19 cellular contexts compared by ENCODE assay signal in the genomic region with DNA sequence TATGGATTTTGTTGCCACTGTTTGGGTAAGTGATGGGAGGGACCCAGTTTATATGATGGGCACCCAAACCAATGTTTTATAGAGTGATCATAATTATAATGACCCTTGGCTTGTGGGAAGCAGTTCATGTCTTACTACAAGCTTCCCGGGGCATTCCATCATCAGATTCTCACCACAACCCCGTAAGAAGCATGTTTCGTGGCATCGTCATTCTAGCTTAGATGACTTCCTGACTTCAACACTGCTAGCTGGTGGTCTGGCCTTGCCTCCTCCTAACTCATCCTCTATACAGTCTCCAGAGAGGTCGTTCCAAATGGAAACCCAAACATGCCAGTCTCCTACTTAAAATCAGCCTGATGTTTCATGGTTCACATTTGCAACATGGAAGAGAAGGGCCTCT.
DNase-seq lines count a peak whose midpoint lies in the region; ATAC-seq and TF ChIP-seq lines count a peak whose summit lies in the region.
"Had no signal": no experiment of that assay in that cellular context is flagged by ENCODE, and none has a peak within 500 bp of the region (broad histone marks: within the 10 kb centered on the region; RNA-seq: fewer than 3 reads in every experiment).

No MANE protein-coding gene starts in this region.

- H3K4me3 ChIP-seq in foreskin fibroblast (ENCODE audit: low read depth in 1 of 2, low read length in 2 of 2) = no peak overlapping the region
- no peak overlapping the region for H3K4me3 ChIP-seq in suprapubic skin
- H3K4me3 ChIP-seq: upper lobe of left lung had no signal

- no peak for ATAC-seq in GM21786 (IDR thresholded peaks at IDR 0.05; ENCODE audit: unreplicated experiment)
- ATAC-seq: activated CD4-positive, alpha-beta T cell treated with anti-CD3 and anti-CD28 coated beads for 36 hours; sciatic nerve; stimulated activated effector memory CD8-positive, alpha-beta T cell treated with anti-CD3 and anti-CD28 coated beads, Interleukin-12 subunit alpha, Interleukin-12 subunit beta, amount 100 ng/mL, for 72 hours had no signal

- no peaks in the 10 kb centered on the region for H3K9me3 ChIP-seq in suprapubic skin
- H3K9me3 ChIP-seq: upper lobe of left lung had no signal

- no peak overlapping the region for H3K27ac ChIP-seq in suprapubic skin

- H3K27me3 ChIP-seq in suprapubic skin = no peaks in the 10 kb centered on the region
- H3K27me3 ChIP-seq: upper lobe of left lung had no signal

- no peaks in the 10 kb centered on the region for H3K36me3 ChIP-seq in suprapubic skin
- H3K36me3 ChIP-seq: upper lobe of left lung had no signal

- DNase-seq in A172 (ENCODE audit: low spot score) = peak; percentile 29
- DNase-seq in GM04504 (ENCODE audit: low read depth) = peak; percentile 70
- DNase-seq in amniotic epithelial cell (ENCODE audit: low read depth) = peak; percentile 95
- DNase-seq in foreskin fibroblast = peak; percentile 49 to 71
- DNase-seq in activated effector memory CD4-positive, alpha-beta T cell treated with anti-CD3 and anti-CD28 coated beads, Interleukin-2, amount 50 U/mL, for 16 hours = no peak
- DNase-seq in suprapubic skin (ENCODE audit: low spot score in 2 of 2) = no peak
- DNase-seq in stimulated activated CD4-positive, alpha-beta T cell treated with anti-CD3 and anti-CD28 coated beads, Interleukin-12 subunit alpha, Interleukin-12 subunit beta, amount 100 ng/mL, for 4 hours = no peak
- DNase-seq: 8988T; activated CD4-positive, alpha-beta T cell treated with anti-CD3 and anti-CD28 coated beads for 36 hours; activated naive CD4-positive, alpha-beta T cell treated with anti-CD3 and anti-CD28 coated beads, Interleukin-2, amount 50 U/mL, for 16 hours; caudate nucleus; immature natural killer cell; NCI-H1436 treated with DMSO at 0.1 percent for 48 hours; NCI-H446; SIG-M5; upper lobe of left lung had no signal

- no peaks in the 10 kb centered on the region for H3K4me1 ChIP-seq in suprapubic skin

- TF ChIP-seq POLR2A in suprapubic skin (IDR thresholded peaks at IDR 0.05) = no peak

- TF ChIP-seq CTCF in foreskin fibroblast (IDR thresholded peaks at IDR 0.05; ENCODE audit: low read depth, low read length) (no peak), suprapubic skin (IDR thresholded peaks at IDR 0.05) (no peak)

- 90% methylated on average over 5 of the region's 5 CpGs for WGBS in suprapubic skin

- no peak for TF ChIP-seq EP300 in suprapubic skin (IDR thresholded peaks at IDR 0.05)

Comparison
In these comparisons a context has a peak if more than half of its experiments do, and no peak if none do; other contexts are left out.
1. DNase-seq: peak in A172 (single experiment), GM04504 (single experiment), amniotic epithelial cell (single experiment) and foreskin fibroblast (2 of 2); none in activated effector memory CD4-positive, alpha-beta T cell treated with anti-CD3 and anti-CD28 coated beads, Interleukin-2, amount 50 U/mL, for 16 hours (single experiment), suprapubic skin (0 of 2) and stimulated activated CD4-positive, alpha-beta T cell treated with anti-CD3 and anti-CD28 coated beads, Interleukin-12 subunit alpha, Interleukin-12 subunit beta, amount 100 ng/mL, for 4 hours (single experiment).